9 cellular contexts compared by ENCODE assay signal in the genomic region with DNA sequence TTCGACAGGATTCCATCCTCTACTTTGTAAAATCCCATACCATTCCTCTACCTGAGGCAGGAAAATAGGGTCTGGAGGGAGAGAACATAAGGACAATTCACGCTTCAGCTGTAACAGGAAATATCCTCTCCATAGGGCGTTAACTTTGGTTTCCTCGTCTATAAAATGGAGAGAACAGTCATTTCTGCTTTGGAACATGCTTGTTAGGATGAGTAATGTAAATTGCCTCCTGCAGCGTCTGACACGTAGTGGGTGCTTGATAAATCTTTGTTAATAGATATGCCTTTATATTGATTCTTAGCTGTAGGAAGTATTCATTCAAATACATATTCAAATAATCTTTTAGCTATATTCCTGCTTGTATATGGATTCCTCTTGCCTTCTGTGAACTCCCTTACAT. TPM values are rescaled to one million over a fixed set of nuclear protein-coding genes. Genes with fewer than 3 reads are reported as not detected.
DNase-seq lines count a peak whose midpoint lies in the region; ATAC-seq and TF ChIP-seq lines count a peak whose summit lies in the region.
"Had no signal": no experiment of that assay in that cellular context is flagged by ENCODE, and none has a peak within 500 bp of the region (broad histone marks: within the 10 kb centered on the region; RNA-seq: fewer than 3 reads in every experiment).

No MANE protein-coding gene starts in this region.

- peaks cover 39% of the 10 kb centered on the region for H3K4me1 ChIP-seq in Loucy (ENCODE audit: insufficient read depth, low read length, poor library complexity, severe bottlenecking)

- H3K27me3 Mint-ChIP-seq in Calu3 (ENCODE audit: unreplicated experiment) = no peaks in the 10 kb centered on the region
- no peaks in the 10 kb centered on the region for H3K27me3 Mint-ChIP-seq in activated naive CD8-positive, alpha-beta T cell treated with anti-CD3 and anti-CD28 coated beads, Interleukin-2, amount 50 U/mL, for 24 hours
- peaks cover 0 to 3% (median 0%) of the 10 kb centered on the region in 3 donors for H3K27me3 Mint-ChIP-seq in naive B cell

- H3K4me1 Mint-ChIP-seq in Calu3 (ENCODE audit: low read depth, unreplicated experiment) (peaks cover 42% of the 10 kb centered on the region), naive B cell (peaks cover 55 to 83% (median 79%) of the 10 kb centered on the region in 3 donors)
- H3K4me1 Mint-ChIP-seq in activated naive CD8-positive, alpha-beta T cell treated with anti-CD3 and anti-CD28 coated beads, Interleukin-2, amount 50 U/mL, for 24 hours = peaks cover 57% of the 10 kb centered on the region

- no peak for ATAC-seq in activated naive CD8-positive, alpha-beta T cell treated with anti-CD3 and anti-CD28 coated beads, Interleukin-2, amount 50 U/mL, for 24 hours
- ATAC-seq in naive B cell (ENCODE audit: low read depth in 2 of 2) = no peak
- no peak for ATAC-seq in GM18909 (IDR thresholded peaks at IDR 0.05; ENCODE audit: poor library complexity, unreplicated experiment)

- H3K27me3 ChIP-seq in Loucy (ENCODE audit: insufficient read depth, low read length, poor library complexity, severe bottlenecking) = no peaks in the 10 kb centered on the region
- H3K27me3 ChIP-seq: upper lobe of right lung had no signal

- peak overlapping the region; percentile 85 for H3K4me3 ChIP-seq in Loucy (ENCODE audit: low read length, poor library complexity, severe bottlenecking)

- H3K36me3 Mint-ChIP-seq in Calu3 (ENCODE audit: insufficient read depth, unreplicated experiment) = peaks cover 43% of the 10 kb centered on the region
- peaks cover 29% of the 10 kb centered on the region for H3K36me3 Mint-ChIP-seq in activated naive CD8-positive, alpha-beta T cell treated with anti-CD3 and anti-CD28 coated beads, Interleukin-2, amount 50 U/mL, for 24 hours (ENCODE audit: low read depth)
- H3K36me3 Mint-ChIP-seq in naive B cell = peaks cover 0 to 14% of the 10 kb centered on the region in 2 donors

- peak overlapping the region; percentile 97 for H3K27ac Mint-ChIP-seq in Calu3 (ENCODE audit: unreplicated experiment)
- peak overlapping the region; percentile 100 for H3K27ac Mint-ChIP-seq in activated naive CD8-positive, alpha-beta T cell treated with anti-CD3 and anti-CD28 coated beads, Interleukin-2, amount 50 U/mL, for 24 hours
- H3K27ac Mint-ChIP-seq in naive B cell = peak overlapping the region in 4 of 6 donors; percentile 62 to 98 (median 85)

- DNase-seq in Calu3 (no peak), naive B cell (no peak), HK-2 (ENCODE audit: unreplicated experiment) (no peak), HuH-7 (ENCODE audit: low spot score) (no peak), glomerular visceral epithelial cell (ENCODE audit: extremely low spot score) (no peak)
- no peak for DNase-seq in activated naive CD8-positive, alpha-beta T cell treated with anti-CD3 and anti-CD28 coated beads, Interleukin-2, amount 50 U/mL, for 24 hours

- peak overlapping the region; percentile 84 for H3K4me2 ChIP-seq in Loucy (ENCODE audit: low read depth, low read length, poor library complexity, severe bottlenecking)

- BruUV-seq in Calu3 (replicated peaks; lab: Mats Ljungman, UMichigan) = TSS peak; percentile 84

- H3F3A ChIP-seq in Loucy (ENCODE audit: low read depth) = peaks cover 3% of the 10 kb centered on the region

- peak overlapping the region; percentile 50; the same call in 1 of the 2 replicates for H2AFZ ChIP-seq in Loucy (ENCODE audit: low read length)

- no peak overlapping the region for H3K9ac ChIP-seq in Loucy (ENCODE audit: low read depth, low read length, poor library complexity, severe bottlenecking)

- peaks cover 40% of the 10 kb centered on the region for H4K20me1 ChIP-seq in Loucy (ENCODE audit: insufficient read depth, low read length, poor library complexity, severe bottlenecking)

- H3K36me3 ChIP-seq in Loucy (ENCODE audit: insufficient read depth, low read length) = peaks cover 6% of the 10 kb centered on the region; the same call in 1 of the 2 replicates

- TF ChIP-seq CTCF in Calu3 (IDR thresholded peaks at IDR 0.05; ENCODE audit: unreplicated experiment) = no peak
- TF ChIP-seq CTCF in Loucy (conservative IDR thresholded peaks at IDR 0.05; ENCODE audit: low read length) = no peak

- no peaks in the 10 kb centered on the region for H3K9me3 Mint-ChIP-seq in Calu3 (ENCODE audit: low read depth, unreplicated experiment)
- no peaks in the 10 kb centered on the region for H3K9me3 Mint-ChIP-seq in activated naive CD8-positive, alpha-beta T cell treated with anti-CD3 and anti-CD28 coated beads, Interleukin-2, amount 50 U/mL, for 24 hours
- H3K9me3 Mint-ChIP-seq in naive B cell = peaks cover 0 to 2% (median 0%) of the 10 kb centered on the region in 7 donors

- no peaks in the 10 kb centered on the region for H3K9me3 ChIP-seq in Loucy (ENCODE audit: insufficient read depth, low read depth, low read length)
- H3K9me3 ChIP-seq: upper lobe of right lung had no signal

- H3K4me3 Mint-ChIP-seq in Calu3 (ENCODE audit: low read depth, unreplicated experiment) = peak overlapping the region; percentile 96
- peak overlapping the region; percentile 100 for H3K4me3 Mint-ChIP-seq in activated naive CD8-positive, alpha-beta T cell treated with anti-CD3 and anti-CD28 coated beads, Interleukin-2, amount 50 U/mL, for 24 hours
- H3K4me3 Mint-ChIP-seq in naive B cell = peak overlapping the region; percentile 41 to 98 (median 94)

- intact Hi-C loops in Calu3 (cut with micrococcal nuclease; ENCODE audit: unreplicated experiment) = loop anchor here (5.0 kb wide), 1 partner anchor 57 kb away; no protein-coding TSS in a partner anchor

- peaks cover 42% of the 10 kb centered on the region for H3K79me2 ChIP-seq in Loucy (ENCODE audit: insufficient read depth, low read length)

- CTCF ChIA-PET in Calu3 (lab: Charles Lee) = interaction anchor here (1.2 to 1.8 kb wide), 2 partner anchors 10 to 51 kb away, joined by 3 to 7 read pairs; no protein-coding TSS in a partner anchor

- H3K9me2 ChIP-seq in Loucy (replicated peaks; ENCODE audit: low read depth, low read length) = no peaks in the 10 kb centered on the region

RNA-seq across cellular contexts. Expression of a gene that starts 0.7 kb away (rescaled TPM):
- total RNA-seq in Calu3 (2022) = 312 and 334 TPM in 2 replicates
- 100 to 1,000 TPM; 393 to 545 (median 438) TPM for polyA plus RNA-seq in naive B cell (ENCODE audit: low read depth in 6 of 6)
